8 cellular contexts compared by ENCODE assay signal in the genomic region with DNA sequence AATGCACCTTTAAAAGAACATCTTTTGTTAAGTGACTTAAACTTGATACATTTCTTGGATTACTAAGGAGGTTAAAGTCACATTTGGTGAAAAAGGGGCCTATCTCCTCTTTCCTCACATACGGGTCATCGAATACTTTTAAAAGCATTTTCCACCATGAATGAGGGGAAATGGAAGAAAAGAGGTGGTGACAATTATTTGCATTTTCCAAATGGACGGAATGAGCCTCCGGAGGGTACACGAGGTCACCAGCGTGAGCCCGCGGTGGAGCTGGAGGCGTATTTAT. TPM values are rescaled to one million over a fixed set of nuclear protein-coding genes. Genes with fewer than 3 reads are reported as not detected.
DNase-seq lines count a peak whose midpoint lies in the region; TF ChIP-seq lines count a peak whose summit lies in the region.

No MANE protein-coding gene starts in this region.

- peaks cover 29% of the 10 kb centered on the region for H3K36me3 Mint-ChIP-seq in Calu3 (ENCODE audit: insufficient read depth, unreplicated experiment)

- no peak for DNase-seq in Calu3
- no peak for DNase-seq in LNCaP clone FGC (ENCODE audit: low read depth)
- DNase-seq in GM20000 (ENCODE audit: low spot score), result no peak
- DNase-seq in stimulated activated CD4-positive, alpha-beta T cell treated with anti-CD3 and anti-CD28 coated beads, Interleukin-1b, Interleukin-23, amount 100 ng/mL, for 48 hours, result no peak
- DNase-seq in dermis blood vessel endothelial cell, result no peak
- no peak for DNase-seq in NCI-H1930 (lab: John Stamatoyannopoulos, UW)

- H3K27ac Mint-ChIP-seq in Calu3 (ENCODE audit: unreplicated experiment), result peak overlapping the region; percentile 77

- no peaks in the 10 kb centered on the region for H3K27me3 ChIP-seq in duodenal mucosa (ENCODE audit: control insufficient read depth in 1 of 2, insufficient read depth in 2 of 2, low read length in 2 of 2)
- H3K27me3 ChIP-seq in neuron (ENCODE audit: insufficient read depth, low read length), result no peaks in the 10 kb centered on the region

- peak overlapping the region; percentile 69 for H3K4me3 ChIP-seq in LNCaP clone FGC (ENCODE audit: low read depth, low read length)
- H3K4me3 ChIP-seq in duodenal mucosa (ENCODE audit: low read depth in 1 of 2, low read length in 2 of 2), result peak overlapping the region; percentile 84 to 87
- peak overlapping the region; percentile 87 for H3K4me3 ChIP-seq in neuron (ENCODE audit: low read length)

- intact Hi-C loops in Calu3 (cut with micrococcal nuclease; ENCODE audit: unreplicated experiment), result no loop called here

- H2AFZ ChIP-seq in neuron (ENCODE audit: low read depth, low read length), result peak overlapping the region; percentile 92

- no TSS peak for BruUV-seq in Calu3 (replicated peaks; lab: Mats Ljungman, UMichigan)

- H3K9me3 Mint-ChIP-seq in Calu3 (ENCODE audit: low read depth, unreplicated experiment), result no peaks in the 10 kb centered on the region

- peaks cover 38% of the 10 kb centered on the region for H3K4me1 Mint-ChIP-seq in Calu3 (ENCODE audit: low read depth, unreplicated experiment)

- CTCF ChIA-PET in Calu3 (lab: Charles Lee), result no interaction called here

- peaks cover 25 to 30% of the 10 kb centered on the region in 2 donors for H3K4me1 ChIP-seq in duodenal mucosa (ENCODE audit: control insufficient read depth in 1 of 2, insufficient read depth in 2 of 2, low read length in 2 of 2)
- H3K4me1 ChIP-seq in neuron (ENCODE audit: insufficient read depth, low read length), result peaks cover 14% of the 10 kb centered on the region

- TF ChIP-seq CTCF in Calu3 (IDR thresholded peaks at IDR 0.05; ENCODE audit: unreplicated experiment) (no peak), LNCaP clone FGC (IDR thresholded peaks at IDR 0.05; ENCODE audit: control insufficient read depth, extremely low read depth, insufficient read depth) (no peak), GM20000 (IDR thresholded peaks at IDR 0.05; ENCODE audit: extremely low read depth, missing control alignments) (no peak)

- peak overlapping the region; percentile 91 to 94 for H3K9ac ChIP-seq in duodenal mucosa (ENCODE audit: low read depth in 1 of 2, low read length in 2 of 2)

- peak overlapping the region; percentile 87 for H3K27ac ChIP-seq in duodenal mucosa (ENCODE audit: low read depth, low read length)

- H3K36me3 ChIP-seq in duodenal mucosa (ENCODE audit: control insufficient read depth in 1 of 2, insufficient read depth in 2 of 2, low read length in 2 of 2) (no peaks in the 10 kb centered on the region), neuron (ENCODE audit: insufficient read depth, low read length) (no peaks in the 10 kb centered on the region)

- peak overlapping the region; percentile 91 for H3K4me3 Mint-ChIP-seq in Calu3 (ENCODE audit: low read depth, unreplicated experiment)

- H3K9me3 ChIP-seq in duodenal mucosa (ENCODE audit: control insufficient read depth in 1 of 2, low read length in 2 of 2) (no peaks in the 10 kb centered on the region), neuron (ENCODE audit: low read length) (no peaks in the 10 kb centered on the region)

- H3K27me3 Mint-ChIP-seq in Calu3 (ENCODE audit: unreplicated experiment), result no peaks in the 10 kb centered on the region

RNA-seq across cellular contexts. Expression of a gene that starts 1.0 kb away (rescaled TPM):
- 15.7 and 21.4 TPM in 2 replicates for total RNA-seq in Calu3 (2022)
- 0.23 and 0.51 TPM in 2 replicates for total RNA-seq in dermis blood vessel endothelial cell

Comparison
In these comparisons a context has a peak if more than half of its experiments do, and no peak if none do; other contexts are left out.
1. RNA of a gene that starts 1.0 kb away (total RNA-seq): 15.7 to 21.4 TPM in Calu3; 0.23 to 0.51 TPM in dermis blood vessel endothelial cell; every median in the first group is over 10 times any median in the second.
2. Peak in every context shown above with its lines, with median percentiles within 50 percentile points of each other: H3K4me3 ChIP-seq.